Comparison of ENCODE assay signal across 1 cellular context in genomic region chr14:89292579-89293348, GRCh38.
TF ChIP-seq lines count a peak whose summit lies in the region.

No MANE protein-coding gene starts in this region.

TF ChIP-seq in HepG2, 621 proteins besides CTCF, POLR2A, EP300 and RAD21 (continued from another document and continues in another):
- no peak for TF ChIP-seq SOX6 (IDR thresholded peaks at IDR 0.05)
- peak; percentile 89 for TF ChIP-seq SOX6 (CRISPR knock-in tag; IDR thresholded peaks at IDR 0.05)
- TF ChIP-seq ARID4A (CRISPR knock-in tag; IDR thresholded peaks at IDR 0.05; ENCODE audit: borderline replicate concordance), result 0 out of 2 replicates have a peak, but pooled peaks have one; percentile 24
- TF ChIP-seq ZMYM2 (CRISPR knock-in tag; IDR thresholded peaks at IDR 0.05), result no peak
- 0 out of 2 replicates have a peak, but pooled peaks have one; percentile 23 for TF ChIP-seq HNF1B (CRISPR knock-in tag; IDR thresholded peaks at IDR 0.05)
- no peak for TF ChIP-seq ATRX (CRISPR knock-in tag; IDR thresholded peaks at IDR 0.05; ENCODE audit: borderline replicate concordance)
- TF ChIP-seq TARDBP (CRISPR knock-in tag; IDR thresholded peaks at IDR 0.05), result no peak
- peak; percentile 47; the same call in 1 of the 2 replicates for TF ChIP-seq ZBTB33 (CRISPR knock-in tag; IDR thresholded peaks at IDR 0.05)
- no peak for TF ChIP-seq MXD1 (CRISPR knock-in tag; IDR thresholded peaks at IDR 0.05)
- TF ChIP-seq GABPA (IDR thresholded peaks at IDR 0.05; ENCODE audit: low read depth, low read length), result no peak
- no peak for TF ChIP-seq GABPA (CRISPR knock-in tag; IDR thresholded peaks at IDR 0.05; ENCODE audit: low read depth)
- TF ChIP-seq, protein P1, sequence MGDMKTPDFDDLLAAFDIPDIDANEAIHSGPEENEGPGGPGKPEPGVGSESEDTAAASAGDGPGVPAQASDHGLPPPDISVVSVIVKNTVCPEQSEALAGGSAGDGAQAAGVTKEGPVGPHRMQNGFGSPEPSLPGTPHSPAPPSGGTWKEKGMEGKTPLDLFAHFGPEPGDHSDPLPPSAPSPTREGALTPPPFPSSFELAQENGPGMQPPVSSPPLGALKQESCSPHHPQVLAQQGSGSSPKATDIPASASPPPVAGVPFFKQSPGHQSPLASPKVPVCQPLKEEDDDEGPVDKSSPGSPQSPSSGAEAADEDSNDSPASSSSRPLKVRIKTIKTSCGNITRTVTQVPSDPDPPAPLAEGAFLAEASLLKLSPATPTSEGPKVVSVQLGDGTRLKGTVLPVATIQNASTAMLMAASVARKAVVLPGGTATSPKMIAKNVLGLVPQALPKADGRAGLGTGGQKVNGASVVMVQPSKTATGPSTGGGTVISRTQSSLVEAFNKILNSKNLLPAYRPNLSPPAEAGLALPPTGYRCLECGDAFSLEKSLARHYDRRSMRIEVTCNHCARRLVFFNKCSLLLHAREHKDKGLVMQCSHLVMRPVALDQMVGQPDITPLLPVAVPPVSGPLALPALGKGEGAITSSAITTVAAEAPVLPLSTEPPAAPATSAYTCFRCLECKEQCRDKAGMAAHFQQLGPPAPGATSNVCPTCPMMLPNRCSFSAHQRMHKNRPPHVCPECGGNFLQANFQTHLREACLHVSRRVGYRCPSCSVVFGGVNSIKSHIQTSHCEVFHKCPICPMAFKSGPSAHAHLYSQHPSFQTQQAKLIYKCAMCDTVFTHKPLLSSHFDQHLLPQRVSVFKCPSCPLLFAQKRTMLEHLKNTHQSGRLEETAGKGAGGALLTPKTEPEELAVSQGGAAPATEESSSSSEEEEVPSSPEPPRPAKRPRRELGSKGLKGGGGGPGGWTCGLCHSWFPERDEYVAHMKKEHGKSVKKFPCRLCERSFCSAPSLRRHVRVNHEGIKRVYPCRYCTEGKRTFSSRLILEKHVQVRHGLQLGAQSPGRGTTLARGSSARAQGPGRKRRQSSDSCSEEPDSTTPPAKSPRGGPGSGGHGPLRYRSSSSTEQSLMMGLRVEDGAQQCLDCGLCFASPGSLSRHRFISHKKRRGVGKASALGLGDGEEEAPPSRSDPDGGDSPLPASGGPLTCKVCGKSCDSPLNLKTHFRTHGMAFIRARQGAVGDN (CRISPR knock-in tag; IDR thresholded peaks at IDR 0.05), result peak; percentile 25; the same call in 1 of the 2 replicates
- TF ChIP-seq RARG (CRISPR knock-in tag; IDR thresholded peaks at IDR 0.05; ENCODE audit: low read depth), result no peak
- TF ChIP-seq ZNF281 (CRISPR knock-in tag; IDR thresholded peaks at IDR 0.05; ENCODE audit: borderline replicate concordance), result no peak
- peak; percentile 64; the same call in 1 of the 2 replicates for TF ChIP-seq ZBTB4 (CRISPR knock-in tag; IDR thresholded peaks at IDR 0.05; ENCODE audit: borderline replicate concordance)
- peak; percentile 77 for TF ChIP-seq RARA (CRISPR knock-in tag; IDR thresholded peaks at IDR 0.05)
- TF ChIP-seq TBL1XR1 (IDR thresholded peaks at IDR 0.05; ENCODE audit: borderline replicate concordance, low read length, partially characterized antibody), result peak; percentile 62
- TF ChIP-seq E2F1 (CRISPR knock-in tag; IDR thresholded peaks at IDR 0.05), result no peak
- TF ChIP-seq SKI (IDR thresholded peaks at IDR 0.05; ENCODE audit: partially characterized antibody), result peak; percentile 76
- TF ChIP-seq, protein P2, sequence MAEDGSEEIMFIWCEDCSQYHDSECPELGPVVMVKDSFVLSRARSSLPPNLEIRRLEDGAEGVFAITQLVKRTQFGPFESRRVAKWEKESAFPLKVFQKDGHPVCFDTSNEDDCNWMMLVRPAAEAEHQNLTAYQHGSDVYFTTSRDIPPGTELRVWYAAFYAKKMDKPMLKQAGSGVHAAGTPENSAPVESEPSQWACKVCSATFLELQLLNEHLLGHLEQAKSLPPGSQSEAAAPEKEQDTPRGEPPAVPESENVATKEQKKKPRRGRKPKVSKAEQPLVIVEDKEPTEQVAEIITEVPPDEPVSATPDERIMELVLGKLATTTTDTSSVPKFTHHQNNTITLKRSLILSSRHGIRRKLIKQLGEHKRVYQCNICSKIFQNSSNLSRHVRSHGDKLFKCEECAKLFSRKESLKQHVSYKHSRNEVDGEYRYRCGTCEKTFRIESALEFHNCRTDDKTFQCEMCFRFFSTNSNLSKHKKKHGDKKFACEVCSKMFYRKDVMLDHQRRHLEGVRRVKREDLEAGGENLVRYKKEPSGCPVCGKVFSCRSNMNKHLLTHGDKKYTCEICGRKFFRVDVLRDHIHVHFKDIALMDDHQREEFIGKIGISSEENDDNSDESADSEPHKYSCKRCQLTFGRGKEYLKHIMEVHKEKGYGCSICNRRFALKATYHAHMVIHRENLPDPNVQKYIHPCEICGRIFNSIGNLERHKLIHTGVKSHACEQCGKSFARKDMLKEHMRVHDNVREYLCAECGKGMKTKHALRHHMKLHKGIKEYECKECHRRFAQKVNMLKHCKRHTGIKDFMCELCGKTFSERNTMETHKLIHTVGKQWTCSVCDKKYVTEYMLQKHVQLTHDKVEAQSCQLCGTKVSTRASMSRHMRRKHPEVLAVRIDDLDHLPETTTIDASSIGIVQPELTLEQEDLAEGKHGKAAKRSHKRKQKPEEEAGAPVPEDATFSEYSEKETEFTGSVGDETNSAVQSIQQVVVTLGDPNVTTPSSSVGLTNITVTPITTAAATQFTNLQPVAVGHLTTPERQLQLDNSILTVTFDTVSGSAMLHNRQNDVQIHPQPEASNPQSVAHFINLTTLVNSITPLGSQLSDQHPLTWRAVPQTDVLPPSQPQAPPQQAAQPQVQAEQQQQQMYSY (CRISPR knock-in tag; IDR thresholded peaks at IDR 0.05), result no peak
- TF ChIP-seq CBX1 (IDR thresholded peaks at IDR 0.05; ENCODE audit: low read depth), result no peak
- TF ChIP-seq, protein P3, sequence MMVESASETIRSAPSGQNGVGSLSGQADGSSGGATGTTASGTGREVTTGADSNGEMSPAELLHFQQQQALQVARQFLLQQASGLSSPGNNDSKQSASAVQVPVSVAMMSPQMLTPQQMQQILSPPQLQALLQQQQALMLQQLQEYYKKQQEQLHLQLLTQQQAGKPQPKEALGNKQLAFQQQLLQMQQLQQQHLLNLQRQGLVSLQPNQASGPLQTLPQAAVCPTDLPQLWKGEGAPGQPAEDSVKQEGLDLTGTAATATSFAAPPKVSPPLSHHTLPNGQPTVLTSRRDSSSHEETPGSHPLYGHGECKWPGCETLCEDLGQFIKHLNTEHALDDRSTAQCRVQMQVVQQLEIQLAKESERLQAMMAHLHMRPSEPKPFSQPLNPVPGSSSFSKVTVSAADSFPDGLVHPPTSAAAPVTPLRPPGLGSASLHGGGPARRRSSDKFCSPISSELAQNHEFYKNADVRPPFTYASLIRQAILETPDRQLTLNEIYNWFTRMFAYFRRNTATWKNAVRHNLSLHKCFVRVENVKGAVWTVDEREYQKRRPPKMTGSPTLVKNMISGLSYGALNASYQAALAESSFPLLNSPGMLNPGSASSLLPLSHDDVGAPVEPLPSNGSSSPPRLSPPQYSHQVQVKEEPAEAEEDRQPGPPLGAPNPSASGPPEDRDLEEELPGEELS (CRISPR knock-in tag; IDR thresholded peaks at IDR 0.05), result 0 out of 2 replicates have a peak, but pooled peaks have one; percentile 30
- TF ChIP-seq SOX5 (CRISPR knock-in tag; IDR thresholded peaks at IDR 0.05; ENCODE audit: borderline replicate concordance), result peak; percentile 88
